ENCODE assay signal across 8 cellular contexts in genomic region chr15:67149859-67150824, GRCh38.
DNase-seq lines count a peak whose midpoint lies in the region; ATAC-seq, FAIRE-seq and TF ChIP-seq lines count a peak whose summit lies in the region.

No MANE protein-coding gene starts in this region.

- peak; percentile 89 for FAIRE-seq in GM12878 (lab: Jason Lieb, UNC)

- SMC1A ChIA-PET in GM12878 (lab: Charles Lee; ENCODE audit: uncharacterized antibody, unreplicated experiment): interaction anchor here (0.7 to 2.3 kb wide), 9 partner anchors 10 to 49 kb away, joined by 3 to 10 read pairs (median 4); no protein-coding TSS in a partner anchor

- no peak for TF ChIP-seq CTCF in GM12878 (IDR thresholded peaks at IDR 0.05 in 2 of 3, conservative IDR thresholded peaks at IDR 0.05 in 1 of 3; ENCODE audit: control insufficient read depth in 2 of 3, extremely low read depth in 1 of 3, insufficient read depth in 1 of 3, low read depth in 3 of 3, low read length in 3 of 3)

- H3K4me2 ChIP-seq in GM12878 (ENCODE audit: control insufficient read depth, insufficient read depth): peak overlapping the region; percentile 35

- RAD21 ChIA-PET in GM12878 (lab: Charles Lee; ENCODE audit: unreplicated experiment): interaction anchor here (0.6 to 2.1 kb wide), 4 partner anchors 16 to 47 kb away, joined by 4 to 6 read pairs (median 5); no protein-coding TSS in a partner anchor

- peaks cover 6% of the 10 kb centered on the region for H4K20me1 ChIP-seq in GM12878 (ENCODE audit: control insufficient read depth, insufficient read depth)

- H3K36me3 ChIP-seq in GM12878 (ENCODE audit: control insufficient read depth in 2 of 2, insufficient read depth in 2 of 2, low read length in 1 of 2): no peaks in the 10 kb centered on the region; a peak in 4 of 4 replicates

- peaks cover 30% of the 10 kb centered on the region for H3K79me2 ChIP-seq in GM12878 (ENCODE audit: control insufficient read depth, insufficient read depth, low read length)

- in situ Hi-C loops in SK-MEL-5 (cut with HindIII; ENCODE audit: low pct_unique_long_range_greater_than_20kb, low sequenced_read_pairs) (no loop called here), GM12878 (cut with MboI) (no loop called here)

- TF ChIP-seq RAD21 in GM12878 (IDR thresholded peaks at IDR 0.05; ENCODE audit: insufficient read depth, low read depth, low read length): no peak

- H3K4me3 ChIP-seq in GM12878: no peak overlapping the region

- intact Hi-C loops in GM12878 (cut with micrococcal nuclease; ENCODE audit: unreplicated experiment): no loop called here

- TF ChIP-seq POLR2A in GM12878 (IDR thresholded peaks at IDR 0.05; ENCODE audit: low read depth, low read length): no peak

- 54% methylated on average over 16 of the region's 16 CpGs for WGBS in GM12878 (ENCODE audit: insufficient coverage, insufficient replicate concordance, low lambda C conversion rate, missing lambda C conversion rate)

- no peak overlapping the region for H3K9ac ChIP-seq in GM12878 (ENCODE audit: control insufficient read depth, insufficient read depth, low read length)

- H3K27me3 ChIP-seq in GM12878 (replicated peaks in 1 of 2; ENCODE audit: control insufficient read depth in 2 of 2, insufficient read depth in 2 of 2, low read length in 1 of 2): no peaks in the 10 kb centered on the region

- CTCF ChIA-PET in GM12878 (lab: Yijun Ruan, JAX): interaction anchor here (0.8 to 1.4 kb wide), 2 partner anchors 15 to 59 kb away, joined by 5 to 6 read pairs; no protein-coding TSS in a partner anchor

- POLR2A ChIA-PET in GM12878 (lab: Charles Lee): interaction anchor here (0.7 to 1.8 kb wide), 5 partner anchors 9 to 19 kb away, joined by 3 to 6 read pairs (median 4); no protein-coding TSS in a partner anchor

- H3K9me3 ChIP-seq in GM12878 (replicated peaks; ENCODE audit: control insufficient read depth, insufficient read depth, low read length): no peaks in the 10 kb centered on the region

- H3K27ac ChIP-seq in GM12878 (ENCODE audit: control insufficient read depth, insufficient read depth): peak overlapping the region; percentile 41

- H2AFZ ChIP-seq in GM12878 (ENCODE audit: control insufficient read depth, low read depth, low read length): no peak overlapping the region

- peaks cover 17% of the 10 kb centered on the region for H3K4me1 ChIP-seq in GM12878 (ENCODE audit: control insufficient read depth, insufficient read depth, low read length)

- 0 out of 4 replicates have a peak, but pooled peaks of 1 of the 2 experiments have one; percentile 10 for TF ChIP-seq EP300 in GM12878 (IDR thresholded peaks at IDR 0.05; ENCODE audit: borderline replicate concordance in 1 of 2, control insufficient read depth in 1 of 2, low read depth in 2 of 2, low read length in 2 of 2)

- peak; percentile 32 to 82 for DNase-seq in NOMO-1 (lab: John Stamatoyannopoulos, UW; ENCODE audit: unreplicated experiment in 2 of 2)
- DNase-seq in NOMO-1 treated with dmso at 0.1 percent for 144 hours (lab: John Stamatoyannopoulos, UW; ENCODE audit: unreplicated experiment): no peak
- DNase-seq in SK-MEL-5 (ENCODE audit: low read depth, low spot score): peak; percentile 64
- peak; percentile 51 for DNase-seq in GM12878 (ENCODE audit: low read depth, low spot score)
- peak; percentile 99 for DNase-seq in iris pigment epithelial cell (ENCODE audit: low read depth)
- peak; percentile 32 for DNase-seq in stimulated activated CD4-positive, alpha-beta T cell treated with anti-CD3 and anti-CD28 coated beads, Interleukin-1b, Interleukin-23, amount 100 ng/mL, for 48 hours
- DNase-seq in NCI-H1417 (lab: John Stamatoyannopoulos, UW): no peak
- DNase-seq in NCI-H2196 (lab: John Stamatoyannopoulos, UW; ENCODE audit: unreplicated experiment): no peak

- peak; percentile 80 for ATAC-seq in GM12878

- BruUV-seq in GM12878 (replicated peaks; lab: Mats Ljungman, UMichigan): no TSS peak

TF ChIP-seq in GM12878, 131 proteins besides CTCF, POLR2A, EP300 and RAD21 (continues in another document):
- TF ChIP-seq JUND (IDR thresholded peaks at IDR 0.05; ENCODE audit: low read depth, low read length) (no peak), YBX1 (IDR thresholded peaks at IDR 0.05) (no peak), IRF4 (IDR thresholded peaks at IDR 0.05; ENCODE audit: low read depth, low read length) (no peak), NBN (IDR thresholded peaks at IDR 0.05) (no peak), PML (IDR thresholded peaks at IDR 0.05; ENCODE audit: low read length) (no peak), E4F1 (IDR thresholded peaks at IDR 0.05; ENCODE audit: borderline replicate concordance, partially characterized antibody) (no peak), ZZZ3 (IDR thresholded peaks at IDR 0.05; ENCODE audit: control insufficient read depth, insufficient read length, low read depth) (no peak), ZNF592 (IDR thresholded peaks at IDR 0.05) (no peak), ZBED1 (IDR thresholded peaks at IDR 0.05; ENCODE audit: borderline replicate concordance) (no peak), RFX5 (IDR thresholded peaks at IDR 0.05; ENCODE audit: low read depth, low read length) (no peak), MLLT1 (IDR thresholded peaks at IDR 0.05) (0 out of 2 replicates have a peak, but pooled peaks have one; percentile 21), RELB (IDR thresholded peaks at IDR 0.05; ENCODE audit: low read depth) (peak; percentile 64)

Comparison
In these comparisons a context has a peak if more than half of its experiments do, and no peak if none do; other contexts are left out.
1. DNase-seq: peak in NOMO-1 (2 of 2), SK-MEL-5 (single experiment), GM12878 (single experiment), iris pigment epithelial cell (single experiment) and stimulated activated CD4-positive, alpha-beta T cell treated with anti-CD3 and anti-CD28 coated beads, Interleukin-1b, Interleukin-23, amount 100 ng/mL, for 48 hours (single experiment); none in NOMO-1 treated with dmso at 0.1 percent for 144 hours (single experiment), NCI-H1417 (0 of 3) and NCI-H2196 (single experiment).